In genomic region chr1:41802532-41803501, GRCh38 we compare ENCODE assay signal across 8 cellular contexts.
DNase-seq lines count a peak whose midpoint lies in the region; ATAC-seq, FAIRE-seq and TF ChIP-seq lines count a peak whose summit lies in the region.

No MANE protein-coding gene starts in this region.

- peak; percentile 74 to 85 for ATAC-seq in natural killer cell treated with Interleukin-12 subunit alpha and Interleukin-12 subunit beta and Interleukin-15 and Interleukin-18, amount 100 ng/mL, for 72 hours
- ATAC-seq in GM21515 (IDR thresholded peaks at IDR 0.05; ENCODE audit: unreplicated experiment), result no peak
- ATAC-seq in HG03039 (IDR thresholded peaks at IDR 0.05; ENCODE audit: unreplicated experiment), result no peak

- no peak overlapping the region for H3K4me3 ChIP-seq in bronchial epithelial cell (ENCODE audit: low read depth, low read length)

- TF ChIP-seq CTCF in bronchial epithelial cell (IDR thresholded peaks at IDR 0.05; ENCODE audit: insufficient read depth, low read length, severe bottlenecking), result no peak

- peak overlapping the region; percentile 77 for H3K27ac Mint-ChIP-seq in activated CD4-positive, alpha-beta T cell treated with anti-CD3 and anti-CD28 coated beads, Interleukin-2, amount 10 ng/mL, durations not matched to agents 24 days and 14 days
- H3K27ac Mint-ChIP-seq in natural killer cell treated with Interleukin-12 subunit alpha and Interleukin-12 subunit beta and Interleukin-15 and Interleukin-18, amount 100 ng/mL, for 72 hours, result peak overlapping the region; percentile 88 to 92

- DNase-seq in activated CD4-positive, alpha-beta T cell treated with anti-CD3 and anti-CD28 coated beads, Interleukin-2, amount 10 ng/mL, durations not matched to agents 24 days and 14 days, result peak; percentile 82
- no peak for DNase-seq in activated CD4-positive, alpha-beta T cell treated with anti-CD3 and anti-CD28 coated beads, Interleukin-2, amount 50 U/mL, for 4 hours
- DNase-seq in NCI-H2029 (lab: John Stamatoyannopoulos, UW) (peak; percentile 91), bronchial epithelial cell (ENCODE audit: low read depth) (peak; percentile 72), LoVo (ENCODE audit: low spot score) (no peak)
- DNase-seq in natural killer cell treated with Interleukin-12 subunit alpha and Interleukin-12 subunit beta and Interleukin-15 and Interleukin-18, amount 100 ng/mL, for 72 hours (ENCODE audit: low spot score), result peak; percentile 73

- H3K27me3 Mint-ChIP-seq in activated CD4-positive, alpha-beta T cell treated with anti-CD3 and anti-CD28 coated beads, Interleukin-2, amount 10 ng/mL, durations not matched to agents 24 days and 14 days, result no peaks in the 10 kb centered on the region
- no peaks in the 10 kb centered on the region for H3K27me3 Mint-ChIP-seq in natural killer cell treated with Interleukin-12 subunit alpha and Interleukin-12 subunit beta and Interleukin-15 and Interleukin-18, amount 100 ng/mL, for 72 hours

- H3K4me3 Mint-ChIP-seq in activated CD4-positive, alpha-beta T cell treated with anti-CD3 and anti-CD28 coated beads, Interleukin-2, amount 10 ng/mL, durations not matched to agents 24 days and 14 days, result peak overlapping the region; percentile 38
- H3K4me3 Mint-ChIP-seq in natural killer cell treated with Interleukin-12 subunit alpha and Interleukin-12 subunit beta and Interleukin-15 and Interleukin-18, amount 100 ng/mL, for 72 hours, result peak overlapping the region; percentile 80

- intact Hi-C loops in activated CD4-positive, alpha-beta T cell treated with anti-CD3 and anti-CD28 coated beads, Interleukin-2, amount 10 ng/mL, durations not matched to agents 24 days and 14 days (cut with micrococcal nuclease), result no loop called here

- H3K36me3 Mint-ChIP-seq in activated CD4-positive, alpha-beta T cell treated with anti-CD3 and anti-CD28 coated beads, Interleukin-2, amount 10 ng/mL, durations not matched to agents 24 days and 14 days (ENCODE audit: low read depth), result peaks cover 18% of the 10 kb centered on the region
- no peaks in the 10 kb centered on the region for H3K36me3 Mint-ChIP-seq in natural killer cell treated with Interleukin-12 subunit alpha and Interleukin-12 subunit beta and Interleukin-15 and Interleukin-18, amount 100 ng/mL, for 72 hours

- H3K36me3 ChIP-seq in bronchial epithelial cell (ENCODE audit: control insufficient read depth, insufficient read depth, low read length), result no peaks in the 10 kb centered on the region

- no peaks in the 10 kb centered on the region for H3K27me3 ChIP-seq in bronchial epithelial cell (ENCODE audit: control insufficient read depth, insufficient read depth, low read length)

- peaks cover 79% of the 10 kb centered on the region for H3K4me1 Mint-ChIP-seq in activated CD4-positive, alpha-beta T cell treated with anti-CD3 and anti-CD28 coated beads, Interleukin-2, amount 10 ng/mL, durations not matched to agents 24 days and 14 days
- H3K4me1 Mint-ChIP-seq in natural killer cell treated with Interleukin-12 subunit alpha and Interleukin-12 subunit beta and Interleukin-15 and Interleukin-18, amount 100 ng/mL, for 72 hours (ENCODE audit: low read depth in 2 of 2), result peaks cover 78 to 81% of the 10 kb centered on the region in 2 donors

- no peak for FAIRE-seq in bronchial epithelial cell (lab: Jason Lieb, UNC)

- no peaks in the 10 kb centered on the region for H3K9me3 Mint-ChIP-seq in activated CD4-positive, alpha-beta T cell treated with anti-CD3 and anti-CD28 coated beads, Interleukin-2, amount 10 ng/mL, durations not matched to agents 24 days and 14 days
- no peaks in the 10 kb centered on the region for H3K9me3 Mint-ChIP-seq in natural killer cell treated with Interleukin-12 subunit alpha and Interleukin-12 subunit beta and Interleukin-15 and Interleukin-18, amount 100 ng/mL, for 72 hours

Comparison
In these comparisons a context has a peak if more than half of its experiments do, and no peak if none do; other contexts are left out.
1. DNase-seq: peak in activated CD4-positive, alpha-beta T cell treated with anti-CD3 and anti-CD28 coated beads, Interleukin-2, amount 10 ng/mL, durations not matched to agents 24 days and 14 days (single experiment), NCI-H2029 (single experiment), bronchial epithelial cell (single experiment) and natural killer cell treated with Interleukin-12 subunit alpha and Interleukin-12 subunit beta and Interleukin-15 and Interleukin-18, amount 100 ng/mL, for 72 hours (single experiment); none in activated CD4-positive, alpha-beta T cell treated with anti-CD3 and anti-CD28 coated beads, Interleukin-2, amount 50 U/mL, for 4 hours (0 of 2) and LoVo (single experiment).
2. ATAC-seq: peak in natural killer cell treated with Interleukin-12 subunit alpha and Interleukin-12 subunit beta and Interleukin-15 and Interleukin-18, amount 100 ng/mL, for 72 hours (2 of 2); none in GM21515 (single experiment) and HG03039 (single experiment).